Comparison of ENCODE assay signal across 15 cellular contexts in the genomic region with DNA sequence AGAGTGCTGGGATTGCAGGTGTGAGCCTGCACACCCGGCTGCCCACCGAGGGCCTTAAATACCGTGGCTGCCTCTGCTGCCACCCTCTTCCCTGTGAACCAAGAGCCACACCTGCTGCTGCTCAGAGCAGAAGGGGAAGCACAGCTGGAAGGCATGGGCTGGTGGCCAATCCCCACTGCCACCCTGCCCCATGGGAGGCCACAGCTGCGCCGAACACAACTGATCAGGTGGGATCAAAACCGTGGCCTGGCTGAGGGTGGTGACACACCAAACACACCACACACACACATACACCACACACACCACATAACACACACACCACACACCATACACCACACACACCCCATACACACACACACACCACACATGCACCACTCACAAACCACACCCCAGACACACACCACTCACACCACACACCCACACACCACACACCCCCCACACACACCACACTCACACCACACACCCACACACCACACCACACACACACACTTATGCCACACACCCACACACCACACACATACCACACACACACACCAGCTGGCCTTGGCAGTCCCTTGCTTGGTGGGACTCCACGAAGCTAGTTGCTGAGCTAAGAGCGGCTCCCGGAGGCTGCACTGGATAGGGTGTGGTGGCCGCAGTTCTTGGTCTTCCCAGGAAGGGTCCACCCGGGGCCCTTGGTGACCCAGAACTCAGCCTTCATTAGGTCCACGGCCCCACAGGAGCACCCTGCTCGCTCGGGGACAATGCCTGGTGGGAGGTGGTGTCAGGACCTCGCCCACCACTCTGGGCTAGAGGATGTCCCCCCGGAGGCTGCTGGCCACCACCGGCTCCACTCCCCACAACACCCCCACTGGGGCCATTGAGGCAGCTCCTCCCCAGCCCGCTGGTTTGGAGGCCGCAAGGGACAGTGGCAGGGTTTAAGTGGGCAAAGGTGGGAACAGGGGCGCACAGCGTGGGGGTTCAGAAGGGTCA. TPM values are rescaled to one million over a fixed set of nuclear protein-coding genes. Genes with fewer than 3 reads are reported as not detected.
A peak's percentile ranks its signal among the peaks of the same experiment; 100 is the strongest.
DNase-seq lines count a peak whose midpoint lies in the region; ATAC-seq, FAIRE-seq and TF ChIP-seq lines count a peak whose summit lies in the region.
"Had no signal": no experiment of that assay in that cellular context is flagged by ENCODE, and none has a peak within 500 bp of the region (broad histone marks: within the 10 kb centered on the region; RNA-seq: fewer than 3 reads in every experiment).

No MANE protein-coding gene starts in this region.

- POLR2A ChIA-PET in naive thymus-derived CD4-positive, alpha-beta T cell (lab: Charles Lee): interaction anchor here (1.2 kb wide), 1 partner anchor 18 kb away, joined by 4 read pairs; no protein-coding TSS in a partner anchor

- H3K9me3 Mint-ChIP-seq in activated naive CD8-positive, alpha-beta T cell treated with anti-CD3 and anti-CD28 coated beads, Interleukin-2, amount 50 U/mL, for 24 hours: no peaks in the 10 kb centered on the region
- no peaks in the 10 kb centered on the region for H3K9me3 Mint-ChIP-seq in naive thymus-derived CD4-positive, alpha-beta T cell
- H3K9me3 Mint-ChIP-seq: activated CD4-positive, alpha-beta T cell treated with anti-CD3 and anti-CD28 coated beads, Interleukin-2, amount 10 ng/mL, durations not matched to agents 7 days and 5 days; CD4-positive, CD25-positive, alpha-beta regulatory T cell; HFFc6; T-cell had no signal

- peaks cover 75% of the 10 kb centered on the region for H4K20me1 ChIP-seq in BLaER1

- TF ChIP-seq POLR2A in GM12891 (IDR thresholded peaks at IDR 0.05; ENCODE audit: low read depth, low read length): no peak

- CTCF ChIA-PET in naive thymus-derived CD4-positive, alpha-beta T cell (lab: Charles Lee): interaction anchor here (0.7 kb wide), 1 partner anchor 1340 kb away, joined by 3 read pairs; no protein-coding TSS in a partner anchor

- H3K9me3 ChIP-seq in BLaER1: no peaks in the 10 kb centered on the region
- no peaks in the 10 kb centered on the region for H3K9me3 ChIP-seq in naive thymus-derived CD4-positive, alpha-beta T cell (ENCODE audit: control insufficient read depth in 2 of 3, low read length in 3 of 3)
- H3K9me3 ChIP-seq: neutrophil had no signal

- H3K4me1 ChIP-seq in BLaER1: peaks cover 81% of the 10 kb centered on the region
- H3K4me1 ChIP-seq in naive thymus-derived CD4-positive, alpha-beta T cell (ENCODE audit: control insufficient read depth in 2 of 2, insufficient read depth in 2 of 2, low read length in 2 of 2): no peaks in the 10 kb centered on the region

- no peaks in the 10 kb centered on the region for H3K27me3 ChIP-seq in BLaER1
- H3K27me3 ChIP-seq in naive thymus-derived CD4-positive, alpha-beta T cell (ENCODE audit: control insufficient read depth in 2 of 2, insufficient read depth in 2 of 2, low read length in 2 of 2): no peaks in the 10 kb centered on the region
- H3K27me3 ChIP-seq: neutrophil had no signal

- peak; percentile 80 for FAIRE-seq in GM12891 (lab: Jason Lieb, UNC)

- peaks cover 26% of the 10 kb centered on the region for H3K36me3 ChIP-seq in BLaER1
- H3K36me3 ChIP-seq in naive thymus-derived CD4-positive, alpha-beta T cell (ENCODE audit: control insufficient read depth in 2 of 3, insufficient read depth in 3 of 3, low read length in 3 of 3): peaks cover 0 to 17% (median 0%) of the 10 kb centered on the region in 3 experiments

- peak overlapping the region; percentile 60 for H3K27ac Mint-ChIP-seq in activated naive CD8-positive, alpha-beta T cell treated with anti-CD3 and anti-CD28 coated beads, Interleukin-2, amount 50 U/mL, for 24 hours
- peak overlapping the region in 1 of 9 donors; percentile 14 for H3K27ac Mint-ChIP-seq in naive thymus-derived CD4-positive, alpha-beta T cell
- H3K27ac Mint-ChIP-seq: activated CD4-positive, alpha-beta T cell treated with anti-CD3 and anti-CD28 coated beads, Interleukin-2, amount 10 ng/mL, durations not matched to agents 7 days and 5 days; CD4-positive, CD25-positive, alpha-beta regulatory T cell; HFFc6; T-cell had no signal

- H3K27ac ChIP-seq in BLaER1: peak overlapping the region; percentile 72
- H3K27ac ChIP-seq in naive thymus-derived CD4-positive, alpha-beta T cell (ENCODE audit: low read depth, low read length): no peak overlapping the region
- H3K27ac ChIP-seq: neutrophil had no signal

- intact Hi-C loops in naive thymus-derived CD4-positive, alpha-beta T cell (cut with micrococcal nuclease): no loop called here

- no peak for DNase-seq in GM12891 (ENCODE audit: insufficient read length, low spot score)
- DNase-seq in NCI-H2171 treated with DMSO at 0.1 percent for 48 hours (lab: John Stamatoyannopoulos, UW): peak; percentile 74
- DNase-seq in activated naive CD8-positive, alpha-beta T cell treated with anti-CD3 and anti-CD28 coated beads, Interleukin-2, amount 50 U/mL, for 24 hours: no peak
- no peak for DNase-seq in naive thymus-derived CD4-positive, alpha-beta T cell
- DNase-seq: activated CD4-positive, alpha-beta T cell treated with anti-CD3 and anti-CD28 coated beads, Interleukin-2, amount 10 ng/mL, durations not matched to agents 7 days and 5 days; HFFc6; NCI-H1930; T-cell had no signal

- H3K36me3 Mint-ChIP-seq in activated naive CD8-positive, alpha-beta T cell treated with anti-CD3 and anti-CD28 coated beads, Interleukin-2, amount 50 U/mL, for 24 hours (ENCODE audit: low read depth): no peaks in the 10 kb centered on the region
- H3K36me3 Mint-ChIP-seq in naive thymus-derived CD4-positive, alpha-beta T cell: no peaks in the 10 kb centered on the region
- H3K36me3 Mint-ChIP-seq: CD4-positive, CD25-positive, alpha-beta regulatory T cell had no signal

- H3K9ac ChIP-seq in BLaER1: no peak overlapping the region

- H3K4me1 Mint-ChIP-seq in activated naive CD8-positive, alpha-beta T cell treated with anti-CD3 and anti-CD28 coated beads, Interleukin-2, amount 50 U/mL, for 24 hours: no peaks in the 10 kb centered on the region
- H3K4me1 Mint-ChIP-seq in naive thymus-derived CD4-positive, alpha-beta T cell: peaks cover 0 to 4% (median 0%) of the 10 kb centered on the region in 7 donors
- H3K4me1 Mint-ChIP-seq: activated CD4-positive, alpha-beta T cell treated with anti-CD3 and anti-CD28 coated beads, Interleukin-2, amount 10 ng/mL, durations not matched to agents 7 days and 5 days; T-cell had no signal

- H3K27me3 Mint-ChIP-seq in activated naive CD8-positive, alpha-beta T cell treated with anti-CD3 and anti-CD28 coated beads, Interleukin-2, amount 50 U/mL, for 24 hours: no peaks in the 10 kb centered on the region
- no peaks in the 10 kb centered on the region for H3K27me3 Mint-ChIP-seq in naive thymus-derived CD4-positive, alpha-beta T cell
- H3K27me3 Mint-ChIP-seq: activated CD4-positive, alpha-beta T cell treated with anti-CD3 and anti-CD28 coated beads, Interleukin-2, amount 10 ng/mL, durations not matched to agents 7 days and 5 days; CD4-positive, CD25-positive, alpha-beta regulatory T cell; T-cell had no signal

- H3K4me2 ChIP-seq in BLaER1: peak overlapping the region; percentile 66

- peak; percentile 34 for ATAC-seq in activated naive CD8-positive, alpha-beta T cell treated with anti-CD3 and anti-CD28 coated beads, Interleukin-2, amount 50 U/mL, for 24 hours
- ATAC-seq in GM18868 (IDR thresholded peaks at IDR 0.05; ENCODE audit: unreplicated experiment) (no peak), GM19324 (IDR thresholded peaks at IDR 0.05; ENCODE audit: low FRiP score, unreplicated experiment) (no peak), HG02840 (IDR thresholded peaks at IDR 0.05; ENCODE audit: low FRiP score, unreplicated experiment) (no peak)
- ATAC-seq in naive thymus-derived CD4-positive, alpha-beta T cell: no peak
- ATAC-seq: T-cell had no signal

- no peak overlapping the region for H3K4me3 ChIP-seq in BLaER1
- H3K4me3 ChIP-seq in naive thymus-derived CD4-positive, alpha-beta T cell (ENCODE audit: low read length): no peak overlapping the region

- H3K4me3 Mint-ChIP-seq in activated naive CD8-positive, alpha-beta T cell treated with anti-CD3 and anti-CD28 coated beads, Interleukin-2, amount 50 U/mL, for 24 hours: no peak overlapping the region
- no peak overlapping the region for H3K4me3 Mint-ChIP-seq in naive thymus-derived CD4-positive, alpha-beta T cell
- H3K4me3 Mint-ChIP-seq: activated CD4-positive, alpha-beta T cell treated with anti-CD3 and anti-CD28 coated beads, Interleukin-2, amount 10 ng/mL, durations not matched to agents 7 days and 5 days; HFFc6; T-cell had no signal

TF ChIP-seq in GM12891, 5 proteins besides CTCF, POLR2A, EP300 and RAD21:
- TF ChIP-seq POLR2AphosphoS5 (IDR thresholded peaks at IDR 0.05; ENCODE audit: low read depth, low read length) (no peak), PAX5 (IDR thresholded peaks at IDR 0.05; ENCODE audit: insufficient read depth, low read length, severe bottlenecking) (no peak), SPI1 (IDR thresholded peaks at IDR 0.05; ENCODE audit: low read depth, low read length) (no peak), TAF1 (IDR thresholded peaks at IDR 0.05; ENCODE audit: low read depth, low read length) (no peak), POU2F2 (IDR thresholded peaks at IDR 0.05; ENCODE audit: low read depth, low read length) (no peak)

RNA-seq across cellular contexts. Expression of a gene that starts 14.9 kb away (rescaled TPM):
- polyA plus RNA-seq in GM12891 (2012; ENCODE audit: low read depth, missing spikeins): 10.6 TPM
- total RNA-seq in naive thymus-derived CD4-positive, alpha-beta T cell: 10 to 100 TPM in 2 of 5 experiments, 1 to 10 TPM in 3; 8.1 to 13.0 (median 10.0) TPM
- polyA plus RNA-seq in naive thymus-derived CD4-positive, alpha-beta T cell: 1 to 10 TPM; 2.7 to 7.6 TPM

RNA-seq across cellular contexts. Expression of a gene that starts 31.0 kb away (rescaled TPM):
- 15.7 TPM for polyA plus RNA-seq in GM12891 (2012; ENCODE audit: low read depth, missing spikeins)
- total RNA-seq in naive thymus-derived CD4-positive, alpha-beta T cell: 100 to 1,000 TPM in 2 of 5 experiments, 10 to 100 TPM in 3; 52.6 to 115 (median 90.0) TPM
- 1 to 10 TPM; 3.2 to 5.3 TPM for polyA plus RNA-seq in naive thymus-derived CD4-positive, alpha-beta T cell

RNA-seq across cellular contexts. Expression of a gene that starts 31.2 kb away (rescaled TPM):
- 159 TPM for polyA plus RNA-seq in GM12891 (2012; ENCODE audit: low read depth, missing spikeins)
- total RNA-seq in naive thymus-derived CD4-positive, alpha-beta T cell: 10 to 100 TPM; 34.2 to 45.6 (median 43.5) TPM
- 10 to 100 TPM; 60.4 to 85.9 TPM for polyA plus RNA-seq in naive thymus-derived CD4-positive, alpha-beta T cell

RNA-seq across cellular contexts. Expression of a gene that starts 41.9 kb away (rescaled TPM):
- polyA plus RNA-seq in GM12891 (2012; ENCODE audit: low read depth, missing spikeins): 0.13 TPM
- 10 to 100 TPM in 1 of 5 experiments, 1 to 10 TPM in 2, under 1 TPM in 2; 0.46 to 10.4 (median 1.4) TPM for total RNA-seq in naive thymus-derived CD4-positive, alpha-beta T cell
- not detected for polyA plus RNA-seq in naive thymus-derived CD4-positive, alpha-beta T cell
- total RNA-seq: CD4-positive, CD25-positive, alpha-beta regulatory T cell had no signal

RNA-seq across cellular contexts. Expression of a gene that starts 42.6 kb away (rescaled TPM):
- not detected for polyA plus RNA-seq in GM12891 (2012; ENCODE audit: low read depth, missing spikeins)
- not detected for total RNA-seq in naive thymus-derived CD4-positive, alpha-beta T cell
- polyA plus RNA-seq in naive thymus-derived CD4-positive, alpha-beta T cell: not detected
- total RNA-seq: activated CD4-positive, alpha-beta T cell treated with anti-CD3 and anti-CD28 coated beads, Interleukin-2, amount 10 ng/mL, durations not matched to agents 7 days and 5 days; CD4-positive, CD25-positive, alpha-beta regulatory T cell; HFFc6; lower leg skin; T-cell had no signal
- polyA plus RNA-seq: CD4-positive, CD25-positive, alpha-beta regulatory T cell had no signal
